In the genomic region with DNA sequence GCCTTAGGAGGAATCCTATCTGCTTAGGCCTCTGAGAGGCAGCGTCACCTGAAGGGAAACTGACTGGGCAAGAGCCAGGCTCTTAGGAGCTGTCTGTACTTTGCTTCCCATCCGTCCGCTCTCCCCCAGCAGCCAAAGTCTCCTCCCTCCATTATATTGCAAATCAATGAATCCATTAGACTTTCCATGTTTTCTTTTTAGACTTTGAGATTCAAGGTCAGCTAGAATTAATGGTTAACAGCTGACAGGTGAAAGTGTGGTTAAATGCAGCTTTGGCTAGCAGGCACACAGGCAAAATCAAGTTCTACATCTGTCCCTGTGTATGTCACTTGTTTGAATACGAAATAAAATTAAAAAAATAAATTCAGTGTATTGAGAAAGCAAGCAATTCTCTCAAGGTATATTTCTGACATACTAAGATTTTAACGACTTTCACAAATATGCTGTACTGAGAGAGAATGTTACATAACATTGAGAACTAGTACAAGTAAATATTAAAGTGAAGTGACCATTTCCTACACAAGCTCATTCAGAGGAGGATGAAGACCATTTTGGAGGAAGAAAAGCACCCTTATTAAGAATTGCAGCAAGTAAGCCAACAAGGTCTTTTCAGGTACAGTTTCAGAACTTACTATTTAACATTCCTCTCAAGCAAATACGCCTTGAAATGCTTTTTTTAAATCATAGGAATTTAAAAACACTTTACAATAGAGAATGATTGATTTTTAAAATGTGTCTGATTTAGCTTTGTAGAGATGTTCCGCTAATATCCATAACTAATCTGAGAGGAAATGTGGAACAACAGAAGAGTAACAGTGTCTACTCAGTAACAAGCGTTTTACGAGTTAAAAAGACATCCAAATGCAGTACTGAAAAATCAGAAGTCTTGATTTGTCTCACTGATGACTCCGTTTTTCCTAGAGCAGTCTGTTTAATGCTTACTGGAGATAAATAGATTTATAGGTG, we compare ENCODE assay signal across 1 cellular context.
TF ChIP-seq lines count a peak whose summit lies in the region.

F11 (plus strand) TSS at position 507 of the 966 bp plus-strand sequence. CDS start 948 bp downstream, outside the sequence.

TF ChIP-seq in HepG2, 621 proteins besides CTCF, POLR2A, EP300 and RAD21 (continues in another document):
- TF ChIP-seq CBX1 (IDR thresholded peaks at IDR 0.05; ENCODE audit: low read depth) (no peak), MEF2D (CRISPR knock-in tag; IDR thresholded peaks at IDR 0.05) (peak; percentile 74; the same call in 1 of the 2 replicates), ZEB1 (IDR thresholded peaks at IDR 0.05; ENCODE audit: insufficient replicate concordance, low read depth) (peak; percentile 43), ZNF550 (CRISPR knock-in tag; IDR thresholded peaks at IDR 0.05; ENCODE audit: borderline replicate concordance) (no peak), KMT2A (CRISPR knock-in tag; IDR thresholded peaks at IDR 0.05) (no peak), EED (CRISPR knock-in tag; IDR thresholded peaks at IDR 0.05) (no peak), KAT8 (CRISPR knock-in tag; IDR thresholded peaks at IDR 0.05) (peak; percentile 53), CCDC6 (CRISPR knock-in tag; IDR thresholded peaks at IDR 0.05) (0 out of 2 replicates have a peak, but pooled peaks have one; percentile 24), ZGPAT (CRISPR knock-in tag; IDR thresholded peaks at IDR 0.05) (peak; percentile 66), TBX2 (CRISPR knock-in tag; IDR thresholded peaks at IDR 0.05; ENCODE audit: borderline replicate concordance) (no peak), NCOA2 (CRISPR knock-in tag; IDR thresholded peaks at IDR 0.05) (peak; percentile 74), MTF2 (CRISPR knock-in tag; IDR thresholded peaks at IDR 0.05; ENCODE audit: borderline replicate concordance) (no peak), ARID4A (CRISPR knock-in tag; IDR thresholded peaks at IDR 0.05; ENCODE audit: borderline replicate concordance) (peak; percentile 46; the same call in 1 of the 2 replicates), POGZ (CRISPR knock-in tag; IDR thresholded peaks at IDR 0.05) (peak; percentile 49), KAT2B (IDR thresholded peaks at IDR 0.05; ENCODE audit: borderline replicate concordance, low read depth, low read length) (peak; percentile 86), MEIS2 (CRISPR knock-in tag; IDR thresholded peaks at IDR 0.05) (0 out of 2 replicates have a peak, but pooled peaks have one; percentile 40), GFI1 (CRISPR knock-in tag; IDR thresholded peaks at IDR 0.05; ENCODE audit: borderline replicate concordance) (peak; percentile 31; the same call in 1 of the 2 replicates), SKI (IDR thresholded peaks at IDR 0.05; ENCODE audit: partially characterized antibody) (peak; percentile 27), ZMYM4 (CRISPR knock-in tag; IDR thresholded peaks at IDR 0.05) (peak; percentile 34; the same call in 1 of the 2 replicates), DR1 (CRISPR knock-in tag; IDR thresholded peaks at IDR 0.05) (peak; percentile 28; the same call in 1 of the 2 replicates), MIER3 (CRISPR knock-in tag; IDR thresholded peaks at IDR 0.05; ENCODE audit: borderline replicate concordance) (0 out of 2 replicates have a peak, but pooled peaks have one; percentile 23), MED1 (CRISPR knock-in tag; IDR thresholded peaks at IDR 0.05) (peak; percentile 77), RXRB (CRISPR knock-in tag; IDR thresholded peaks at IDR 0.05; ENCODE audit: borderline replicate concordance) (peak; percentile 60), NONO (IDR thresholded peaks at IDR 0.05) (no peak), NONO (CRISPR knock-in tag; conservative IDR thresholded peaks at IDR 0.05) (0 out of 2 replicates have a peak, but pooled peaks have one; percentile 28), KLF9 (CRISPR knock-in tag; IDR thresholded peaks at IDR 0.05; ENCODE audit: low read depth) (no peak), PATZ1 (CRISPR knock-in tag; IDR thresholded peaks at IDR 0.05) (peak; percentile 61), ZNF12 (CRISPR knock-in tag; IDR thresholded peaks at IDR 0.05) (0 out of 2 replicates have a peak, but pooled peaks have one; percentile 25), ARID2 (CRISPR knock-in tag; IDR thresholded peaks at IDR 0.05; ENCODE audit: borderline replicate concordance) (peak; percentile 63; the same call in 1 of the 2 replicates), RARA (CRISPR knock-in tag; IDR thresholded peaks at IDR 0.05) (peak; percentile 69; the same call in 1 of the 2 replicates), HDAC2 (CRISPR knock-in tag; IDR thresholded peaks at IDR 0.05) (peak; percentile 73; the same call in 1 of the 2 replicates), ZNF784 (CRISPR knock-in tag; IDR thresholded peaks at IDR 0.05; ENCODE audit: borderline replicate concordance) (no peak)
- TF ChIP-seq, protein P1, sequence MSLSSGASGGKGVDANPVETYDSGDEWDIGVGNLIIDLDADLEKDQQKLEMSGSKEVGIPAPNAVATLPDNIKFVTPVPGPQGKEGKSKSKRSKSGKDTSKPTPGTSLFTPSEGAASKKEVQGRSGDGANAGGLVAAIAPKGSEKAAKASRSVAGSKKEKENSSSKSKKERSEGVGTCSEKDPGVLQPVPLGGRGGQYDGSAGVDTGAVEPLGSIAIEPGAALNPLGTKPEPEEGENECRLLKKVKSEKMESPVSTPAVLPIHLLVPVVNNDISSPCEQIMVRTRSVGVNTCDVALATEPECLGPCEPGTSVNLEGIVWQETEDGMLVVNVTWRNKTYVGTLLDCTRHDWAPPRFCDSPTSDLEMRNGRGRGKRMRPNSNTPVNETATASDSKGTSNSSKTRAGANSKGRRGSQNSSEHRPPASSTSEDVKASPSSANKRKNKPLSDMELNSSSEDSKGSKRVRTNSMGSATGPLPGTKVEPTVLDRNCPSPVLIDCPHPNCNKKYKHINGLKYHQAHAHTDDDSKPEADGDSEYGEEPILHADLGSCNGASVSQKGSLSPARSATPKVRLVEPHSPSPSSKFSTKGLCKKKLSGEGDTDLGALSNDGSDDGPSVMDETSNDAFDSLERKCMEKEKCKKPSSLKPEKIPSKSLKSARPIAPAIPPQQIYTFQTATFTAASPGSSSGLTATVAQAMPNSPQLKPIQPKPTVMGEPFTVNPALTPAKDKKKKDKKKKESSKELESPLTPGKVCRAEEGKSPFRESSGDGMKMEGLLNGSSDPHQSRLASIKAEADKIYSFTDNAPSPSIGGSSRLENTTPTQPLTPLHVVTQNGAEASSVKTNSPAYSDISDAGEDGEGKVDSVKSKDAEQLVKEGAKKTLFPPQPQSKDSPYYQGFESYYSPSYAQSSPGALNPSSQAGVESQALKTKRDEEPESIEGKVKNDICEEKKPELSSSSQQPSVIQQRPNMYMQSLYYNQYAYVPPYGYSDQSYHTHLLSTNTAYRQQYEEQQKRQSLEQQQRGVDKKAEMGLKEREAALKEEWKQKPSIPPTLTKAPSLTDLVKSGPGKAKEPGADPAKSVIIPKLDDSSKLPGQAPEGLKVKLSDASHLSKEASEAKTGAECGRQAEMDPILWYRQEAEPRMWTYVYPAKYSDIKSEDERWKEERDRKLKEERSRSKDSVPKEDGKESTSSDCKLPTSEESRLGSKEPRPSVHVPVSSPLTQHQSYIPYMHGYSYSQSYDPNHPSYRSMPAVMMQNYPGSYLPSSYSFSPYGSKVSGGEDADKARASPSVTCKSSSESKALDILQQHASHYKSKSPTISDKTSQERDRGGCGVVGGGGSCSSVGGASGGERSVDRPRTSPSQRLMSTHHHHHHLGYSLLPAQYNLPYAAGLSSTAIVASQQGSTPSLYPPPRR (CRISPR knock-in tag; IDR thresholded peaks at IDR 0.05; ENCODE audit: borderline replicate concordance), result peak; percentile 60; the same call in 1 of the 2 replicates
- TF ChIP-seq, protein P2, sequence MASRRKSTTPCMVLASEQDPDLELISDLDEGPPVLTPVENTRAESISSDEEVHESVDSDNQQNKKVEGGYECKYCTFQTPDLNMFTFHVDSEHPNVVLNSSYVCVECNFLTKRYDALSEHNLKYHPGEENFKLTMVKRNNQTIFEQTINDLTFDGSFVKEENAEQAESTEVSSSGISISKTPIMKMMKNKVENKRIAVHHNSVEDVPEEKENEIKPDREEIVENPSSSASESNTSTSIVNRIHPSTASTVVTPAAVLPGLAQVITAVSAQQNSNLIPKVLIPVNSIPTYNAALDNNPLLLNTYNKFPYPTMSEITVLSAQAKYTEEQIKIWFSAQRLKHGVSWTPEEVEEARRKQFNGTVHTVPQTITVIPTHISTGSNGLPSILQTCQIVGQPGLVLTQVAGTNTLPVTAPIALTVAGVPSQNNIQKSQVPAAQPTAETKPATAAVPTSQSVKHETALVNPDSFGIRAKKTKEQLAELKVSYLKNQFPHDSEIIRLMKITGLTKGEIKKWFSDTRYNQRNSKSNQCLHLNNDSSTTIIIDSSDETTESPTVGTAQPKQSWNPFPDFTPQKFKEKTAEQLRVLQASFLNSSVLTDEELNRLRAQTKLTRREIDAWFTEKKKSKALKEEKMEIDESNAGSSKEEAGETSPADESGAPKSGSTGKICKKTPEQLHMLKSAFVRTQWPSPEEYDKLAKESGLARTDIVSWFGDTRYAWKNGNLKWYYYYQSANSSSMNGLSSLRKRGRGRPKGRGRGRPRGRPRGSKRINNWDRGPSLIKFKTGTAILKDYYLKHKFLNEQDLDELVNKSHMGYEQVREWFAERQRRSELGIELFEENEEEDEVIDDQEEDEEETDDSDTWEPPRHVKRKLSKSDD (CRISPR knock-in tag; IDR thresholded peaks at IDR 0.05; ENCODE audit: low read depth), result no peak; the same call in 1 of the 2 replicates
- TF ChIP-seq, protein P3, sequence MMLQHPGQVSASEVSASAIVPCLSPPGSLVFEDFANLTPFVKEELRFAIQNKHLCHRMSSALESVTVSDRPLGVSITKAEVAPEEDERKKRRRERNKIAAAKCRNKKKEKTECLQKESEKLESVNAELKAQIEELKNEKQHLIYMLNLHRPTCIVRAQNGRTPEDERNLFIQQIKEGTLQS (CRISPR knock-in tag; IDR thresholded peaks at IDR 0.05), result no peak
- TF ChIP-seq, protein P4, sequence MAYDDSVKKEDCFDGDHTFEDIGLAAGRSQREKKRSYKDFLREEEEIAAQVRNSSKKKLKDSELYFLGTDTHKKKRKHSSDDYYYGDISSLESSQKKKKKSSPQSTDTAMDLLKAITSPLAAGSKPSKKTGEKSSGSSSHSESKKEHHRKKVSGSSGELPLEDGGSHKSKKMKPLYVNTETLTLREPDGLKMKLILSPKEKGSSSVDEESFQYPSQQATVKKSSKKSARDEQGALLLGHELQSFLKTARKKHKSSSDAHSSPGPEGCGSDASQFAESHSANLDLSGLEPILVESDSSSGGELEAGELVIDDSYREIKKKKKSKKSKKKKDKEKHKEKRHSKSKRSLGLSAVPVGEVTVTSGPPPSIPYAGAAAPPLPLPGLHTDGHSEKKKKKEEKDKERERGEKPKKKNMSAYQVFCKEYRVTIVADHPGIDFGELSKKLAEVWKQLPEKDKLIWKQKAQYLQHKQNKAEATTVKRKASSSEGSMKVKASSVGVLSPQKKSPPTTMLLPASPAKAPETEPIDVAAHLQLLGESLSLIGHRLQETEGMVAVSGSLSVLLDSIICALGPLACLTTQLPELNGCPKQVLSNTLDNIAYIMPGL (CRISPR knock-in tag; IDR thresholded peaks at IDR 0.05; ENCODE audit: borderline replicate concordance in 1 of 2, low read depth in 1 of 2), result peak in 1 of 2 experiments; percentile 55; a peak in 3 of 4 replicates
